In the genomic region with DNA sequence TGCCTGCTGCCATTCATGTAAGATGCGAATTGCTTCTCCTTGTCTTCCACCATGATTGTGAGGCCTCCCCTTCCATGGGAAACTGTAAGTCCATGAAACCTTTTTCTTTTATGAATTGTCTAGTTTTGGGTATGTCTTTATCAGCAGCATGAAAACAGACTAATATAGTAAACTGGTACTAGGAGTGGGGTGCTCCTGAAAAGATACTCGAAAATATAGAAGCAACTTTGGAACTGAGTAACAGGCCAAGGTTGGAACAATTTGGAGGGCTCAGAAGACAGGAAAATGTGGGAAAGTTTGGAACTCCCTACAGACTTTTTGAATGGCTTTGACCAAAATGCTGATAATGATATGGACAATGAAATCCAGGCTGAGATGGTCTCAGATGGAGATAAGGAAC, we compare ENCODE assay signal across 2 cellular contexts. TPM values are rescaled to one million over a fixed set of nuclear protein-coding genes. Genes with fewer than 3 reads are reported as not detected.
"Had no signal": no experiment of that assay in that cellular context is flagged by ENCODE, and none has a peak within 500 bp of the region (broad histone marks: within the 10 kb centered on the region; RNA-seq: fewer than 3 reads in every experiment).

No MANE protein-coding gene starts in this region.

RNA-seq across cellular contexts. Expression of gene SPATA16, which starts 53.8 kb away (rescaled TPM):
- total RNA-seq: G401, GM12878 had no signal
